ENCODE assay signal across 8 cellular contexts in the genomic region with DNA sequence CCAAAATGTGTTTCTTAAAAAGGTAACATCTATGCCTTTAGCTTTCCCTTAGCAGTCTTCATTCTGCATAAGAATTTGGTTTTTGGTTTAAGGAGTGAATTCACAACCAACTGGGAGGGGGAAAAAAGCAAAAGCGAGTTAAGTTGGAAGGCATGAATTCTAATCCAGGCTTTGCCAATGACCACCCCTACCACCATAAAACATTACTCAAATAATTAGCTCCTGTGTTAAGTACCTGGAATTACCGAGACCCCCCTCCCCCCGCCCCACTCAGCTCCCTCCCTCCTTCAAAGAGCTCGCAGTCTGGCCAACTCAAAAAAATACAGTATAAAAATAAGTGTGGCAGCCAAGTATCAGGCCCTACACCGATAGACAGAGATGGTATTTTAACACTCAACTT. TPM values are rescaled to one million over a fixed set of nuclear protein-coding genes. Genes with fewer than 3 reads are reported as not detected.
DNase-seq lines count a peak whose midpoint lies in the region; ATAC-seq, FAIRE-seq and TF ChIP-seq lines count a peak whose summit lies in the region.

No MANE protein-coding gene starts in this region.

- H3K36me3 ChIP-seq in DOHH2 (ENCODE audit: control insufficient read depth, low read length) (peaks cover 66% of the 10 kb centered on the region), PC-9 (ENCODE audit: low read depth) (peaks cover 20% of the 10 kb centered on the region), pancreas (peaks cover 0 to 10% (median 0%) of the 10 kb centered on the region in 3 donors)

- no peaks in the 10 kb centered on the region for H3K9me3 ChIP-seq in DOHH2 (ENCODE audit: control insufficient read depth, insufficient read depth, low read length)
- no peaks in the 10 kb centered on the region; the same call in 1 of the 2 replicates for H3K9me3 ChIP-seq in PC-9 (ENCODE audit: insufficient read depth, low read depth)
- no peaks in the 10 kb centered on the region for H3K9me3 ChIP-seq in pancreas

- ATAC-seq in pancreas (no peak), omental fat pad (ENCODE audit: low FRiP score) (no peak)

- DNase-seq in PC-9 (no peak), epithelial cell of esophagus (ENCODE audit: low read depth) (no peak), pancreas (no peak), HEK293T (ENCODE audit: extremely low spot score) (no peak), nucleus accumbens (lab: John Stamatoyannopoulos, UW) (no peak), D721Med (ENCODE audit: insufficient read length, low spot score) (no peak), omental fat pad (ENCODE audit: low spot score) (no peak)

- no peak for TF ChIP-seq CTCF in DOHH2 (IDR thresholded peaks at IDR 0.05; ENCODE audit: low read depth, low read length, poor library complexity, severe bottlenecking)
- TF ChIP-seq CTCF in PC-9 (conservative IDR thresholded peaks at IDR 0.05): no peak
- no peak for TF ChIP-seq CTCF in epithelial cell of esophagus (IDR thresholded peaks at IDR 0.05; ENCODE audit: insufficient read depth, low read depth, low read length, missing control alignments)
- TF ChIP-seq CTCF in pancreas (IDR thresholded peaks at IDR 0.05): no peak
- TF ChIP-seq CTCF in D721Med (IDR thresholded peaks at IDR 0.05; ENCODE audit: insufficient read depth, missing control alignments): no peak
- TF ChIP-seq CTCF in omental fat pad (IDR thresholded peaks at IDR 0.05): no peak

- H3K4me3 ChIP-seq in DOHH2 (ENCODE audit: low read length) (peak overlapping the region; percentile 96), PC-9 (peak overlapping the region; percentile 88), epithelial cell of esophagus (ENCODE audit: low read length) (peak overlapping the region; percentile 82), pancreas (peak overlapping the region; percentile 94 to 98 (median 96))

- BruUV-seq in PC-9 (replicated peaks; lab: Mats Ljungman, UMichigan): no TSS peak

- WGBS in pancreas, 2 donors: 0% methylated on average over 5 of the region's 5 CpGs

- peak overlapping the region; percentile 85 for H2AFZ ChIP-seq in PC-9

- CTCF ChIA-PET in PC-9 (lab: Charles Lee) (interaction anchor here (0.5 to 0.7 kb wide), 4 partner anchors 31 to 535 kb away, joined by 4 to 15 read pairs (median 4); no protein-coding TSS in a partner anchor), HEK293T (lab: Yijun Ruan, JAX) (no interaction called here)

- H3K27me3 ChIP-seq in DOHH2 (ENCODE audit: control insufficient read depth, low read length) (no peaks in the 10 kb centered on the region), PC-9 (ENCODE audit: insufficient read depth, low read depth) (no peaks in the 10 kb centered on the region), pancreas (no peaks in the 10 kb centered on the region)

- intact Hi-C loops in PC-9 (cut with micrococcal nuclease; ENCODE audit: unreplicated experiment): loop anchor here (1.0 to 5.0 kb wide), 5 partner anchors 192 to 744 kb away; a partner anchor contains a TSS
- intact Hi-C loops in pancreas (cut with DNase I): loop anchor here in 1 of 3 donors (5.0 kb wide), 1 partner anchor 209 kb away; no protein-coding TSS in a partner anchor

- H3K9me2 ChIP-seq in DOHH2 (replicated peaks; ENCODE audit: control insufficient read depth, low read length) (no peaks in the 10 kb centered on the region), PC-9 (ENCODE audit: insufficient read depth) (no peaks in the 10 kb centered on the region)

- H3K79me2 ChIP-seq in DOHH2 (ENCODE audit: control insufficient read depth, low read length) (peaks cover 95% of the 10 kb centered on the region), PC-9 (ENCODE audit: low read depth) (peaks cover 69% of the 10 kb centered on the region)

- peaks cover 27% of the 10 kb centered on the region for H4K20me1 ChIP-seq in DOHH2 (ENCODE audit: control insufficient read depth, insufficient read depth, low read depth, low read length)
- peaks cover 17% of the 10 kb centered on the region for H4K20me1 ChIP-seq in PC-9 (ENCODE audit: insufficient read depth)

- H3K4me1 ChIP-seq in DOHH2 (ENCODE audit: control insufficient read depth, low read length) (peaks cover 55% of the 10 kb centered on the region), PC-9 (replicated peaks; ENCODE audit: insufficient read depth) (peaks cover 35% of the 10 kb centered on the region), pancreas (peaks cover 15 to 41% (median 26%) of the 10 kb centered on the region in 3 donors)

- POLR2A ChIA-PET in PC-9 (lab: Charles Lee; ENCODE audit: unreplicated experiment): no interaction called here
- POLR2A ChIA-PET in HEK293T (lab: Yijun Ruan, JAX): interaction anchor here (1.1 kb wide), 1 partner anchor 22 kb away, joined by 3 read pairs; no protein-coding TSS in a partner anchor

- peak overlapping the region; percentile 65 for H3K4me2 ChIP-seq in DOHH2 (ENCODE audit: low read length)
- peak overlapping the region; percentile 95 for H3K4me2 ChIP-seq in PC-9

- peaks cover 19% of the 10 kb centered on the region for H3F3A ChIP-seq in DOHH2 (ENCODE audit: control insufficient read depth, insufficient read depth)
- H3F3A ChIP-seq in PC-9 (ENCODE audit: insufficient read depth, low read depth): no peaks in the 10 kb centered on the region

- FAIRE-seq in pancreas (lab: Jason Lieb, UNC) (no peak), D721Med (lab: Jason Lieb, UNC) (no peak)

- H3K27ac ChIP-seq in DOHH2 (ENCODE audit: low read depth, low read length) (peak overlapping the region; percentile 78), PC-9 (peak overlapping the region; percentile 89), pancreas (peak overlapping the region; percentile 90 to 95 (median 92))

TF ChIP-seq in HEK293T, 16 proteins besides CTCF, POLR2A, EP300 and RAD21:
- TF ChIP-seq ELF4 (IDR thresholded peaks at IDR 0.05) (no peak), NFRKB (IDR thresholded peaks at IDR 0.05) (no peak), FOXA1 (IDR thresholded peaks at IDR 0.05) (no peak), FOXK2 (IDR thresholded peaks at IDR 0.05) (no peak), CTBP1 (IDR thresholded peaks at IDR 0.05; ENCODE audit: borderline replicate concordance) (no peak), ZNF384 (IDR thresholded peaks at IDR 0.05) (no peak), L3MBTL2 (conservative IDR thresholded peaks at IDR 0.05) (no peak), BHLHE40 (IDR thresholded peaks at IDR 0.05; ENCODE audit: borderline replicate concordance) (no peak), LEF1 (IDR thresholded peaks at IDR 0.05; ENCODE audit: borderline replicate concordance) (no peak), HDGF (IDR thresholded peaks at IDR 0.05; ENCODE audit: borderline replicate concordance) (no peak), SUZ12 (IDR thresholded peaks at IDR 0.05) (no peak), FOXM1 (IDR thresholded peaks at IDR 0.05; ENCODE audit: borderline replicate concordance) (no peak), TARDBP (IDR thresholded peaks at IDR 0.05) (no peak), SP1 (IDR thresholded peaks at IDR 0.05) (no peak), ARNT (IDR thresholded peaks at IDR 0.05) (no peak)
- TF ChIP-seq, protein P1, sequence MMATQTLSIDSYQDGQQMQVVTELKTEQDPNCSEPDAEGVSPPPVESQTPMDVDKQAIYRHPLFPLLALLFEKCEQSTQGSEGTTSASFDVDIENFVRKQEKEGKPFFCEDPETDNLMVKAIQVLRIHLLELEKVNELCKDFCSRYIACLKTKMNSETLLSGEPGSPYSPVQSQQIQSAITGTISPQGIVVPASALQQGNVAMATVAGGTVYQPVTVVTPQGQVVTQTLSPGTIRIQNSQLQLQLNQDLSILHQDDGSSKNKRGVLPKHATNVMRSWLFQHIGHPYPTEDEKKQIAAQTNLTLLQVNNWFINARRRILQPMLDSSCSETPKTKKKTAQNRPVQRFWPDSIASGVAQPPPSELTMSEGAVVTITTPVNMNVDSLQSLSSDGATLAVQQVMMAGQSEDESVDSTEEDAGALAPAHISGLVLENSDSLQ (IDR thresholded peaks at IDR 0.05): no peak

RNA-seq across cellular contexts. Expression of a gene that starts 0.5 kb away (rescaled TPM):
- 39.8 and 48.7 TPM in 2 replicates for total RNA-seq in PC-9 (2021)
- total RNA-seq in pancreas: 10 to 100 TPM; 13.0 to 21.5 (median 14.6) TPM
- 10 to 100 TPM; 16.1 to 28.4 TPM for polyA plus RNA-seq in pancreas
- 10 to 100 TPM; 40.6 to 58.8 (median 51.4) TPM for total RNA-seq in omental fat pad

RNA-seq across cellular contexts. Expression of a gene that starts 0.9 kb away (rescaled TPM):
- total RNA-seq in PC-9 (2021): 38.8 and 49.1 TPM in 2 replicates
- 10 to 100 TPM; 40.6 to 58.4 (median 52.5) TPM for total RNA-seq in pancreas
- 10 to 100 TPM; 26.0 to 36.4 TPM for polyA plus RNA-seq in pancreas
- total RNA-seq in omental fat pad: 10 to 100 TPM; 59.6 to 86.9 (median 77.6) TPM

RNA-seq across cellular contexts. Expression of a gene that starts 24.4 kb away (rescaled TPM):
- total RNA-seq in PC-9 (2021) (not detected in 2 replicates), pancreas (1 to 10 TPM; 1.9 to 8.7 (median 3.8) TPM), omental fat pad (100 to 1,000 TPM; 127 to 207 (median 152) TPM)
- polyA plus RNA-seq in pancreas: 10 to 100 TPM in 1 of 2 donors, 1 to 10 TPM in 1; 6.7 to 19.7 TPM

Comparison
In these comparisons a context has a peak if more than half of its experiments do, and no peak if none do; other contexts are left out.
1. RNA of a gene that starts 24.4 kb away (total RNA-seq): 127 to 207 TPM in omental fat pad; 1.9 to 8.7 TPM in pancreas and not detected in PC-9; every median in the first group is over 10 times any median in the second.
2. Peak in every context shown above with its lines, with median percentiles within 50 percentile points of each other: H3K27ac ChIP-seq and H3K4me3 ChIP-seq.